Comparison of ENCODE assay signal across 8 cellular contexts in the genomic region with DNA sequence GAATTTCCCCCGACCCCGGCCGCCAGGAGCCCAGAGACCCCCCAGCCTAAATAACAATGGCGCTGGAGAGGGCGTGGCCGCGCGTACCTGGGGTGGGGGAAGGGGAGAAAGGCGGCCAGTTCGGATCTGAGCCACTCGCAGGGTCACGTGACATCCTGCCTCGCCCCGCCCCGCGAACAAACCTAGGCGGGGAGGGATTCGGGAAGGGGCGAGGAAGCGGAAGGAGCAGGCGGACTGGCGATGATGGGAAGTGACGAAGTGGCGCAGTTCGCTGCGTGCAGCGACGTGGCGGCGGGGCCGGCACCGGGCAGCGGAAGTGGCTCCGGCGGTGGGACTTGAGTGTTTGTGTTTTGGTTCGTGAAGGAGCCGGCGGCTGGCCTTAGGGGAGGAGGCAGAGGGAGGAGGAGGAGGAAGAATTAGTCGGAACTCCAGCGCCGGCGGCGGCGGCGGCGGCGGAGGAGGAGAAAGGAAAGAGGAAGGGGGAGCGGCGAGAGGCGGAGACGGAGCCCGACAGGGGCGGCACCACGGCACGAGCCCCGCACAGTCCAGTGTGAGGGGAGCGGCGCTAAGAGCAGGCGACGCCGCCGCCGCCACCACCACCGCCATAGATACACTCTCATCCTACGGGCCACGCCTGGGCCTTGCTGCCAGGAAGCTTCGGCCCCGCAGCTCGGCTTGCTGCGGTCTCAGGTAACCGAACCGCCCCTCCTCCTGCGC. TPM values are rescaled to one million over a fixed set of nuclear protein-coding genes. Genes with fewer than 3 reads are reported as not detected.
DNase-seq lines count a peak whose midpoint lies in the region; ATAC-seq, FAIRE-seq and TF ChIP-seq lines count a peak whose summit lies in the region.

A gene with protein sequence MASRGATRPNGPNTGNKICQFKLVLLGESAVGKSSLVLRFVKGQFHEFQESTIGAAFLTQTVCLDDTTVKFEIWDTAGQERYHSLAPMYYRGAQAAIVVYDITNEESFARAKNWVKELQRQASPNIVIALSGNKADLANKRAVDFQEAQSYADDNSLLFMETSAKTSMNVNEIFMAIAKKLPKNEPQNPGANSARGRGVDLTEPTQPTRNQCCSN (plus strand): TSS at position 266 of the 717 bp plus-strand sequence. CDS start 3,802 bp downstream, outside the sequence.

- peak; percentile 84 for FAIRE-seq in keratinocyte (lab: Jason Lieb, UNC)

- no peak for TF ChIP-seq CTCF in keratinocyte (optimal IDR thresholded peaks at IDR 0.05 in 1 of 3, IDR thresholded peaks at IDR 0.05 in 1 of 3, conservative IDR thresholded peaks at IDR 0.05 in 1 of 3; ENCODE audit: extremely low read depth in 1 of 3, insufficient read depth in 2 of 3, low read length in 3 of 3)

- ATAC-seq in HG03432 (IDR thresholded peaks at IDR 0.05; ENCODE audit: unreplicated experiment): peak; percentile 97

- peak within 1 kb of the TSS; percentile 99 for H3K4me2 ChIP-seq in keratinocyte (ENCODE audit: control insufficient read depth, extremely low read depth, insufficient read depth, low read depth, low read length)

- peak; percentile 97 for DNase-seq in AG20443 (ENCODE audit: low spot score)
- peak; percentile 93 for DNase-seq in NCI-H510A (lab: John Stamatoyannopoulos, UW)
- peak; percentile 94 for DNase-seq in activated CD4-positive, alpha-beta T cell treated with anti-CD3 and anti-CD28 coated beads for 1 hour
- DNase-seq in cerebellum (ENCODE audit: low spot score): peak; percentile 97
- DNase-seq in keratinocyte (ENCODE audit: low read depth, low spot score): peak; percentile 81
- DNase-seq in stimulated activated CD4-positive, alpha-beta T cell treated with anti-CD3 and anti-CD28 coated beads, Interleukin-15, amount 100 ng/mL, for 1 hour (ENCODE audit: low read depth in 1 of 2, low spot score in 1 of 2): peak; percentile 92 to 94

- peak within 1 kb of the TSS; percentile 96 for H3K27ac ChIP-seq in keratinocyte (ENCODE audit: control insufficient read depth, insufficient read depth, low read length)

- H4K20me1 ChIP-seq in keratinocyte (ENCODE audit: control insufficient read depth, extremely low read depth, insufficient read depth, low read length): no peaks in the 10 kb centered on the region

- peaks cover 23% of the 10 kb centered on the region for H3K4me1 ChIP-seq in keratinocyte (ENCODE audit: control insufficient read depth, extremely low read depth, insufficient read depth, low read length)

- peak; percentile 72 for TF ChIP-seq POLR2A in GM19099 (IDR thresholded peaks at IDR 0.05; ENCODE audit: extremely low read depth, insufficient read length, low read depth)

- no peaks in the 10 kb centered on the region for H3K9me1 ChIP-seq in keratinocyte (ENCODE audit: control insufficient read depth, extremely low read depth, insufficient read depth, low read length)

- H3K27me3 ChIP-seq in keratinocyte (ENCODE audit: control insufficient read depth, extremely low read depth, insufficient read depth, low read length): no peaks in the 10 kb centered on the region

- peaks cover 3 to 8% of the 10 kb centered on the region in 2 experiments for H3K36me3 ChIP-seq in keratinocyte (ENCODE audit: control insufficient read depth in 2 of 2, extremely low read depth in 1 of 2, insufficient read depth in 2 of 2, low read length in 2 of 2)

- H3K4me3 ChIP-seq in keratinocyte (ENCODE audit: control insufficient read depth in 2 of 3, extremely low read depth in 1 of 3, insufficient read depth in 2 of 3, low read depth in 1 of 3, low read length in 3 of 3): peak within 1 kb of the TSS; percentile 88 to 94 (median 90)

- no peaks in the 10 kb centered on the region for H3K9me3 ChIP-seq in keratinocyte (ENCODE audit: control insufficient read depth, low read depth, low read length)

- H3K9ac ChIP-seq in keratinocyte (ENCODE audit: control insufficient read depth, extremely low read depth, insufficient read depth, low read length): peak within 1 kb of the TSS; percentile 95

- peaks cover 46% of the 10 kb centered on the region for H3K79me2 ChIP-seq in keratinocyte (ENCODE audit: control insufficient read depth, insufficient read depth, low read length)

- dilution Hi-C loops in keratinocyte (cut with MboI; ENCODE audit: extremely low pct_ligation_motif_present, low sequenced_read_pairs): no loop called here

- H2AFZ ChIP-seq in keratinocyte (ENCODE audit: control insufficient read depth, low read length): peak within 1 kb of the TSS; percentile 95

RNA-seq across cellular contexts. Expression of the gene that starts here (rescaled TPM):
- 83.0 TPM for total RNA-seq in cerebellum
- 34.8 to 60.5 TPM (median 41.2 TPM) in 3 replicates for polyA plus RNA-seq in keratinocyte
- polyA plus RNA-seq in keratinocyte (2011; ENCODE audit: low read depth): 71.8 TPM
- 46.5 and 82.6 TPM in 2 replicates for polyA plus RNA-seq in keratinocyte (2011; cell fraction: cytosol; rRNA removed)
- 38.0 and 48.0 TPM in 2 replicates for polyA plus RNA-seq in keratinocyte (2011; cell fraction: nucleus; rRNA removed)
- polyA plus RNA-seq in keratinocyte (2012; ENCODE audit: low replicate concordance): 36.6 and 64.3 TPM in 2 replicates
- 4.9 to 33.9 TPM (median 16.6 TPM) in 3 replicates for polyA minus RNA-seq in keratinocyte
- 37.6 TPM for polyA minus RNA-seq in keratinocyte (2011; cell fraction: cytosol; rRNA and poly(A)+ RNA removed)
- 21.4 and 29.3 TPM in 2 replicates for polyA minus RNA-seq in keratinocyte (2011; cell fraction: nucleus; rRNA and poly(A)+ RNA removed)

Comparison
In these comparisons a context has a peak if more than half of its experiments do, and no peak if none do; other contexts are left out.
1. Peak in every context shown above with its lines: DNase-seq, ATAC-seq, H3K4me3 ChIP-seq and H3K27ac ChIP-seq.